ENCODE assay signal across 1 cellular context in genomic region chr14:97452314-97452713, GRCh38.
TF ChIP-seq lines count a peak whose summit lies in the region.

No MANE protein-coding gene starts in this region.

TF ChIP-seq in K562, 482 proteins besides CTCF, POLR2A, EP300 and RAD21:
- TF ChIP-seq ZBTB40 (IDR thresholded peaks at IDR 0.05) (peak; percentile 65), ZBTB40 (CRISPR knock-in tag; IDR thresholded peaks at IDR 0.05) (no peak), ZNF766 (CRISPR knock-in tag; conservative IDR thresholded peaks at IDR 0.05) (no peak), PURB (CRISPR knock-in tag; IDR thresholded peaks at IDR 0.05; ENCODE audit: low read depth) (no peak)
TF ChIP-seq in K562: peak in this region for 1.
